In genomic region chr1:51175278-51175677, GRCh38 we compare ENCODE assay signal across 23 cellular contexts.
DNase-seq lines count a peak whose midpoint lies in the region; ATAC-seq and FAIRE-seq lines count a peak whose summit lies in the region.
"Had no signal": no experiment of that assay in that cellular context is flagged by ENCODE, and none has a peak within 500 bp of the region (broad histone marks: within the 10 kb centered on the region; RNA-seq: fewer than 3 reads in every experiment).

No MANE protein-coding gene starts in this region.

- H3K27ac ChIP-seq in small intestine (ENCODE audit: low read depth in 1 of 2, low read length in 1 of 2) = no peak overlapping the region
- H3K27ac ChIP-seq: 22Rv1, adrenal gland, GM23248, SJSA1 had no signal

- no peaks in the 10 kb centered on the region for H3K36me3 ChIP-seq in small intestine (ENCODE audit: control insufficient read depth in 2 of 2, insufficient read depth in 2 of 2, low read length in 2 of 2)
- H3K36me3 ChIP-seq: adrenal gland, BE2C, SJSA1 had no signal

- WGBS in small intestine, 3 donors = 21 to 33% (median 29%) methylated on average over 2 of the region's 2 CpGs

- H3K4me3 ChIP-seq in small intestine (ENCODE audit: low read depth in 1 of 2, low read length in 2 of 2) = no peak overlapping the region
- H3K4me3 ChIP-seq: adrenal gland, GM23248, SJSA1 had no signal

- FAIRE-seq in small intestine (lab: Jason Lieb, UNC) = no peak
- FAIRE-seq: GM12891, islet of Langerhans had no signal

- no peaks in the 10 kb centered on the region for H3K27me3 ChIP-seq in small intestine (ENCODE audit: control insufficient read depth in 2 of 2, insufficient read depth in 2 of 2, low read length in 2 of 2)
- H3K27me3 ChIP-seq: adrenal gland, BE2C, SJSA1 had no signal

- no peaks in the 10 kb centered on the region for H3K9me3 ChIP-seq in small intestine (ENCODE audit: control insufficient read depth, low read depth)
- H3K9me3 ChIP-seq: adrenal gland, BE2C had no signal

- ATAC-seq in GM21515 (IDR thresholded peaks at IDR 0.05; ENCODE audit: unreplicated experiment) = no peak
- ATAC-seq: activated T-helper 17 cell treated with anti-CD3 and anti-CD28 coated beads, Interleukin-2, amount 50 U/mL, for 72 hours; stimulated activated memory B cell treated with anti-CD40 and anti-IgM and Interleukin-4, amounts not matched to agents 10 μg/mL and 1 μg/mL and 100 μg/mL, for 72 hours had no signal

- DNase-seq in SIG-M5 treated with dmso at 0.1 percent for 504 hours (lab: John Stamatoyannopoulos, UW; ENCODE audit: unreplicated experiment) (peak; percentile 76), SIG-M5 (lab: John Stamatoyannopoulos, UW) (no peak), SKM-1 treated with dmso at 0.1 percent for 144 hours (lab: John Stamatoyannopoulos, UW; ENCODE audit: unreplicated experiment) (peak; percentile 94), fibroblast of gingiva (ENCODE audit: low read depth) (peak; percentile 29), small intestine (peak; percentile 18), NCI-H2171 treated with DMSO at 0.1 percent for 48 hours (lab: John Stamatoyannopoulos, UW) (no peak), NCI-H510A (lab: John Stamatoyannopoulos, UW) (no peak)
- DNase-seq: activated CD4-positive, alpha-beta T cell treated with anti-CD3 and anti-CD28 coated beads for 1 hour; adrenal gland; BE2C; effector memory CD4-positive, alpha-beta T cell; GDM1; GM23248; NCI-H1048; NCI-H2029 treated with DMSO at 0.1 percent for 48 hours; NCI-H510A treated with DMSO at 0.1 percent for 48 hours had no signal

- no peaks in the 10 kb centered on the region for H3K4me1 ChIP-seq in small intestine (ENCODE audit: control insufficient read depth in 2 of 2, insufficient read depth in 1 of 2, low read depth in 1 of 2, low read length in 1 of 2)
- H3K4me1 ChIP-seq: adrenal gland, BE2C, SJSA1 had no signal

Comparison
In these comparisons a context has a peak if more than half of its experiments do, and no peak if none do; other contexts are left out.
1. DNase-seq: peak in SIG-M5 treated with dmso at 0.1 percent for 504 hours (single experiment), SKM-1 treated with dmso at 0.1 percent for 144 hours (single experiment), fibroblast of gingiva (single experiment) and small intestine (single experiment); none in SIG-M5 (single experiment), NCI-H2171 treated with DMSO at 0.1 percent for 48 hours (single experiment) and NCI-H510A (single experiment).